19 cellular contexts compared by ENCODE assay signal in the genomic region with DNA sequence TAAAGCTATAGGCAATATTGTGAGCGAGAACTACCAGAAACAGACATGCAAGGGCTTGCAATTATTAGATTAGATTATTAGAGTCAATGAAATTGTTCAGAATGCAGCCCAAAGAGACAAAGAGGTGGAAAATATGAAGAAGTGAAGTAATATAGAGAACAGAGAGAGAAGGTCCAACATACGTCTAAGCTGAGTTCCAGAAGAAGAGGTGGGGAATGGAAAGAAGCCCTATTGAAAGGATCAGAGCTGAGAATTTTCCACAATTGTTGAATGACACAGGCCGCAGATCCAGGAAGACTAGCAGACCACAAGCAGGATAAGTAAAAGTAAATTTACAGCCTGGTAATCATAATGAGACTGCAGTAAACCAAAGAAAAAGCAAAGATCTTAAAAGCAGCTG.
"Had no signal": no experiment of that assay in that cellular context is flagged by ENCODE, and none has a peak within 500 bp of the region (broad histone marks: within the 10 kb centered on the region; RNA-seq: fewer than 3 reads in every experiment).

No MANE protein-coding gene starts in this region.

- H3K4me3 Mint-ChIP-seq: activated CD4-positive, alpha-beta memory T cell treated with anti-CD3 and anti-CD28 coated beads for 36 hours; activated T-cell treated with anti-CD3 and anti-CD28 coated beads, Interleukin-2, amount 50 U/mL, for 24 hours; brain; central memory CD8-positive, alpha-beta T cell; natural killer cell; T-cell had no signal

- H3K27me3 Mint-ChIP-seq: activated CD4-positive, alpha-beta memory T cell treated with anti-CD3 and anti-CD28 coated beads for 36 hours; activated T-cell treated with anti-CD3 and anti-CD28 coated beads, Interleukin-2, amount 50 U/mL, for 24 hours; brain; central memory CD8-positive, alpha-beta T cell; T-cell had no signal

- H3K9ac ChIP-seq: parathyroid adenoma had no signal

- DNase-seq: activated CD4-positive, alpha-beta memory T cell treated with anti-CD3 and anti-CD28 coated beads for 36 hours; activated effector memory CD4-positive, alpha-beta T cell treated with Interleukin-2 at 50 U/mL for 16 hours; activated naive CD4-positive, alpha-beta T cell treated with anti-CD3 and anti-CD28 coated beads, Interleukin-2, amount 50 U/mL, for 16 hours; activated T-cell treated with anti-CD3 and anti-CD28 coated beads, Interleukin-2, amount 50 U/mL, for 24 hours; amniotic stem cell; effector CD8-positive, alpha-beta T cell; islet precursor cell; mucosa of descending colon; natural killer cell; stimulated activated CD4-positive, alpha-beta T cell treated with anti-CD3 and anti-CD28 coated beads, Interleukin-12 subunit alpha, Interleukin-12 subunit beta, amount 100 ng/mL, for 4 hours; stimulated activated CD4-positive, alpha-beta T cell treated with anti-CD3 and anti-CD28 coated beads, Interleukin-2, amount 100 ng/mL, for 24 hours; T-cell; T-helper 9 cell had no signal

- H3K27ac ChIP-seq: coronary artery, neutrophil, parathyroid adenoma had no signal

- H3K36me3 ChIP-seq: neutrophil had no signal

- H2AFZ ChIP-seq: parathyroid adenoma had no signal

- H3K27me3 ChIP-seq: neutrophil had no signal

- ATAC-seq: left lobe of liver, mucosa of descending colon, natural killer cell, T-cell had no signal

- H3K79me2 ChIP-seq: parathyroid adenoma had no signal

- H3K27ac Mint-ChIP-seq: activated CD4-positive, alpha-beta memory T cell treated with anti-CD3 and anti-CD28 coated beads for 36 hours; activated T-cell treated with anti-CD3 and anti-CD28 coated beads, Interleukin-2, amount 50 U/mL, for 24 hours; brain; natural killer cell; T-cell had no signal

- H3K4me3 ChIP-seq: coronary artery, mucosa of descending colon had no signal
